In genomic region chr1:36740446-36740845, GRCh38 we compare ENCODE assay signal across 21 cellular contexts.
A peak's percentile ranks its signal among the peaks of the same experiment; 100 is the strongest.
DNase-seq lines count a peak whose midpoint lies in the region; ATAC-seq and TF ChIP-seq lines count a peak whose summit lies in the region.
"Had no signal": no experiment of that assay in that cellular context is flagged by ENCODE, and none has a peak within 500 bp of the region (broad histone marks: within the 10 kb centered on the region; RNA-seq: fewer than 3 reads in every experiment).

No MANE protein-coding gene starts in this region.

- no peaks in the 10 kb centered on the region for H3K79me2 ChIP-seq in H9 (ENCODE audit: insufficient read depth, low read length)

- H3K4me1 ChIP-seq in neuronal stem cell (ENCODE audit: control insufficient read depth in 2 of 2, insufficient read depth in 1 of 2, low read depth in 1 of 2, low read length in 2 of 2): peaks cover 0 to 13% of the 10 kb centered on the region in 2 donors
- H3K4me1 ChIP-seq in gastrocnemius medialis: no peaks in the 10 kb centered on the region
- H3K4me1 ChIP-seq in thyroid gland: no peaks in the 10 kb centered on the region
- no peaks in the 10 kb centered on the region for H3K4me1 ChIP-seq in effector memory CD4-positive, alpha-beta T cell (ENCODE audit: control insufficient read depth, insufficient read depth, low read length, poor library complexity, severe bottlenecking)
- H3K4me1 ChIP-seq in H9 (ENCODE audit: insufficient read depth, low read length): 0 out of 2 replicates have a peak, but pooled peaks cover 2% of the 10 kb centered on the region
- H3K4me1 ChIP-seq: A549, BE2C had no signal

- H4K91ac ChIP-seq in neuronal stem cell (ENCODE audit: low read depth, low read length, poor library complexity) (no peak overlapping the region), H9 (ENCODE audit: insufficient read length, low read depth, low read length) (no peak overlapping the region)

- H2BK120ac ChIP-seq in neuronal stem cell (ENCODE audit: low read depth, low read length): no peak overlapping the region
- H2BK120ac ChIP-seq in H9 (ENCODE audit: low read depth, low read length, poor library complexity, severe bottlenecking): no peak overlapping the region

- no peak overlapping the region for H3K27ac Mint-ChIP-seq in H9
- H3K27ac Mint-ChIP-seq: CD14-positive monocyte; CD4-positive, alpha-beta memory T cell had no signal

- TF ChIP-seq POLR2A in gastrocnemius medialis (IDR thresholded peaks at IDR 0.05) (no peak), thyroid gland (IDR thresholded peaks at IDR 0.05) (no peak)

- no peak overlapping the region for H3K56ac ChIP-seq in H9 (ENCODE audit: insufficient read length, low read depth, low read length)

- H3K23ac ChIP-seq in neuronal stem cell (ENCODE audit: low read depth, low read length, poor library complexity) (no peak overlapping the region), H9 (ENCODE audit: insufficient read length, low read depth, low read length) (no peak overlapping the region)

- H3K18ac ChIP-seq in neuronal stem cell (ENCODE audit: low read length) (no peak overlapping the region), H9 (ENCODE audit: insufficient read length, low read depth, low read length) (no peak overlapping the region)

- H3K4me1 Mint-ChIP-seq in H9: peaks cover 24 to 31% of the 10 kb centered on the region in 2 experiments
- H3K4me1 Mint-ChIP-seq: CD14-positive monocyte; CD4-positive, alpha-beta memory T cell had no signal

- intact Hi-C loops in gastrocnemius medialis (cut with DNase I; ENCODE audit: low total_unique reads): no loop called here
- intact Hi-C loops in thyroid gland (cut with DNase I): no loop called here

- H2BK15ac ChIP-seq in neuronal stem cell (ENCODE audit: low read length): no peak overlapping the region
- H2BK15ac ChIP-seq in H9 (ENCODE audit: low read depth, low read length): no peak overlapping the region

- DNase-seq in NCI-H82 treated with DMSO at 0.1 percent for 48 hours (lab: John Stamatoyannopoulos, UW; ENCODE audit: unreplicated experiment) (peak; percentile 28), islet precursor cell (peak; percentile 26), neuronal stem cell (ENCODE audit: low spot score) (no peak), gastrocnemius medialis (no peak), thyroid gland (no peak), H9 (no peak)
- no peak for DNase-seq in effector memory CD4-positive, alpha-beta T cell
- DNase-seq: 8988T; ACHN; AML-193; BE2C; Calu3; CD4-positive, alpha-beta memory T cell; COR-L47; DMS53; DMS79 treated with DMSO at 0.1 percent for 48 hours; GOT3; HCEC 1CT had no signal

- no peak overlapping the region for H2AFZ ChIP-seq in neuronal stem cell (ENCODE audit: low read length)
- no peak overlapping the region for H2AFZ ChIP-seq in H9 (ENCODE audit: low read length)

- H2BK12ac ChIP-seq in neuronal stem cell (ENCODE audit: low read length) (no peak overlapping the region), H9 (ENCODE audit: insufficient read length, low read depth, low read length) (no peak overlapping the region)

- peaks cover 0 to 2% (median 0%) of the 10 kb centered on the region in 3 experiments; a peak in 1 of 7 replicates for H3K36me3 Mint-ChIP-seq in H9 (ENCODE audit: insufficient read depth in 1 of 3, low read depth in 3 of 3)
- H3K36me3 Mint-ChIP-seq: CD14-positive monocyte; CD4-positive, alpha-beta memory T cell had no signal

- no peak overlapping the region for H3T11ph ChIP-seq in H9 (ENCODE audit: low read length)

- H3K23me2 ChIP-seq in H9 (ENCODE audit: insufficient read length, low read depth, low read length, poor library complexity, severe bottlenecking): no peaks in the 10 kb centered on the region

- peaks cover 0 to 2% of the 10 kb centered on the region in 2 donors for H3K9me3 ChIP-seq in neuronal stem cell (replicated peaks in 1 of 2; ENCODE audit: control insufficient read depth in 2 of 2, insufficient read depth in 1 of 2, low read depth in 1 of 2, low read length in 2 of 2)
- no peaks in the 10 kb centered on the region for H3K9me3 ChIP-seq in gastrocnemius medialis
- no peaks in the 10 kb centered on the region for H3K9me3 ChIP-seq in thyroid gland
- no peaks in the 10 kb centered on the region for H3K9me3 ChIP-seq in effector memory CD4-positive, alpha-beta T cell (ENCODE audit: control insufficient read depth, low read length)
- no peaks in the 10 kb centered on the region for H3K9me3 ChIP-seq in H9 (ENCODE audit: control insufficient read depth, low read depth, low read length)
- H3K9me3 ChIP-seq: A549, BE2C had no signal

- H3K4me2 ChIP-seq in neuronal stem cell (ENCODE audit: insufficient read depth, low read length, poor library complexity, severe bottlenecking) (no peak overlapping the region), H9 (ENCODE audit: insufficient read depth, insufficient read length, low read length) (no peak overlapping the region)
- H3K4me2 ChIP-seq: A549 had no signal

- H4K8ac ChIP-seq in neuronal stem cell (ENCODE audit: low read depth, low read length): no peak overlapping the region
- no peak overlapping the region for H4K8ac ChIP-seq in H9 (replicated peaks; ENCODE audit: insufficient read length, low read depth, low read length)

- H3K79me1 ChIP-seq in neuronal stem cell (ENCODE audit: low read depth, low read length): no peaks in the 10 kb centered on the region
- H3K79me1 ChIP-seq in H9 (ENCODE audit: insufficient read depth, low read depth, low read length, poor library complexity, severe bottlenecking): no peaks in the 10 kb centered on the region

- H3K14ac ChIP-seq in neuronal stem cell (ENCODE audit: low read length) (no peak overlapping the region), H9 (ENCODE audit: insufficient read depth, low read length) (no peak overlapping the region)

- no peak overlapping the region for H4K5ac ChIP-seq in H9 (ENCODE audit: insufficient read length, low read depth, low read length)

- WGBS in neuronal stem cell (ENCODE audit: extremely low coverage in 2 of 2, insufficient read length in 2 of 2, insufficient replicate concordance in 1 of 2), 2 donors: no CpG with 5 or more reads among the region's 1 CpG
- 29% methylated on average over 1 of the region's 1 CpG; no CpG with 5 or more reads in 1 of the 2 donors for WGBS in thyroid gland, 2 donors
- no CpG with 5 or more reads among the region's 1 CpG for WGBS in H9 (ENCODE audit: extremely low coverage, insufficient read length, low lambda C conversion rate)

- H2BK20ac ChIP-seq in H9 (ENCODE audit: low read depth, low read length, poor library complexity, severe bottlenecking): no peak overlapping the region

- H3K36me3 ChIP-seq in neuronal stem cell (replicated peaks in 1 of 2; ENCODE audit: control insufficient read depth in 2 of 2, insufficient read depth in 2 of 2, low read length in 2 of 2) (no peaks in the 10 kb centered on the region), gastrocnemius medialis (no peaks in the 10 kb centered on the region), thyroid gland (no peaks in the 10 kb centered on the region)
- no peaks in the 10 kb centered on the region for H3K36me3 ChIP-seq in effector memory CD4-positive, alpha-beta T cell (ENCODE audit: control insufficient read depth, insufficient read depth, low read length)
- H3K36me3 ChIP-seq: BE2C; BLaER1 treated with 17β-estradiol and CSF1 and Interleukin-3, amounts not matched to agents 10 nM and 100 nM had no signal

- no peak overlapping the region for H3K4me3 Mint-ChIP-seq in H9
- H3K4me3 Mint-ChIP-seq: CD14-positive monocyte; CD4-positive, alpha-beta memory T cell had no signal

- H4K20me1 ChIP-seq in H9 (ENCODE audit: control insufficient read depth, insufficient read depth, insufficient read length): no peaks in the 10 kb centered on the region
- H4K20me1 ChIP-seq: BLaER1 treated with 17β-estradiol and CSF1 and Interleukin-3, amounts not matched to agents 10 nM and 100 nM had no signal

- H2BK5ac ChIP-seq in neuronal stem cell (ENCODE audit: low read length) (no peak overlapping the region), H9 (ENCODE audit: insufficient read length, low read length) (no peak overlapping the region)

- peaks cover 0 to 8% (median 0%) of the 10 kb centered on the region in 3 experiments for H3K27me3 ChIP-seq in neuronal stem cell (ENCODE audit: control insufficient read depth in 3 of 3, insufficient read depth in 3 of 3, low read depth in 1 of 3, low read length in 3 of 3)
- H3K27me3 ChIP-seq in gastrocnemius medialis: peaks cover 4 to 17% (median 7%) of the 10 kb centered on the region in 3 donors
- H3K27me3 ChIP-seq in thyroid gland: no peaks in the 10 kb centered on the region
- H3K27me3 ChIP-seq in effector memory CD4-positive, alpha-beta T cell (replicated peaks; ENCODE audit: control insufficient read depth, insufficient read depth, low read length, poor library complexity, severe bottlenecking): peaks cover 6% of the 10 kb centered on the region
- no peaks in the 10 kb centered on the region for H3K27me3 ChIP-seq in H9 (ENCODE audit: insufficient read depth, low read length)
- H3K27me3 ChIP-seq: BE2C had no signal

- in situ Hi-C loops in gastrocnemius medialis (cut with MboI; ENCODE audit: low sequenced_read_pairs in 4 of 4): no loop called here

- H3K4me3 ChIP-seq in neuronal stem cell (ENCODE audit: low read length in 2 of 2): no peak overlapping the region
- H3K4me3 ChIP-seq in gastrocnemius medialis: no peak overlapping the region
- no peak overlapping the region for H3K4me3 ChIP-seq in thyroid gland (replicated peaks in 1 of 3)
- H3K4me3 ChIP-seq in effector memory CD4-positive, alpha-beta T cell (ENCODE audit: insufficient read depth, low read depth, low read length, poor library complexity, severe bottlenecking): no peak overlapping the region
- H3K4me3 ChIP-seq: A549; BLaER1 treated with 17β-estradiol and CSF1 and Interleukin-3, amounts not matched to agents 10 nM and 100 nM had no signal

- ATAC-seq in gastrocnemius medialis: no peak
- ATAC-seq: A549 had no signal

- H3K27ac ChIP-seq in neuronal stem cell (replicated peaks; ENCODE audit: low read length): no peak overlapping the region
- no peak overlapping the region for H3K27ac ChIP-seq in gastrocnemius medialis
- no peak overlapping the region for H3K27ac ChIP-seq in thyroid gland
- no peak overlapping the region for H3K27ac ChIP-seq in effector memory CD4-positive, alpha-beta T cell (ENCODE audit: insufficient read depth, low read length, poor library complexity, severe bottlenecking)
- no peak overlapping the region for H3K27ac ChIP-seq in H9 (ENCODE audit: insufficient read length, low read depth, low read length)
- H3K27ac ChIP-seq: A549; BLaER1 treated with 17β-estradiol and CSF1 and Interleukin-3, amounts not matched to agents 10 nM and 100 nM had no signal

- H3K4ac ChIP-seq in neuronal stem cell (ENCODE audit: low read length): no peak overlapping the region
- H3K4ac ChIP-seq in H9 (ENCODE audit: low read depth, low read length): no peak overlapping the region

- TF ChIP-seq CTCF in gastrocnemius medialis (IDR thresholded peaks at IDR 0.05 in 4 of 5, conservative IDR thresholded peaks at IDR 0.05 in 1 of 5) (no peak), thyroid gland (IDR thresholded peaks at IDR 0.05) (no peak), H9 (conservative IDR thresholded peaks at IDR 0.05) (no peak)

- H3K9me3 Mint-ChIP-seq in H9: no peaks in the 10 kb centered on the region; a peak in 1 of 5 replicates

- H3K27me3 Mint-ChIP-seq in H9 (ENCODE audit: low read depth): peaks cover 2% of the 10 kb centered on the region; the same call in 1 of the 2 replicates

- H2AK5ac ChIP-seq in neuronal stem cell (ENCODE audit: low read depth, low read length) (peak overlapping the region; percentile 26), H9 (ENCODE audit: insufficient read length, low read length) (no peak overlapping the region)

- H3K9ac ChIP-seq in neuronal stem cell (ENCODE audit: low read depth, low read length, poor library complexity): no peak overlapping the region
- H3K9ac ChIP-seq in H9 (ENCODE audit: extremely low read depth, insufficient read length, low read length): no peak overlapping the region
- H3K9ac ChIP-seq: BLaER1 treated with 17β-estradiol and CSF1 and Interleukin-3, amounts not matched to agents 10 nM and 100 nM had no signal

Comparison
In these comparisons a context has a peak if more than half of its experiments do, and no peak if none do; other contexts are left out.
1. DNase-seq: peak in NCI-H82 treated with DMSO at 0.1 percent for 48 hours (single experiment) and islet precursor cell (single experiment); none in neuronal stem cell (single experiment), gastrocnemius medialis (0 of 2), thyroid gland (0 of 2), effector memory CD4-positive, alpha-beta T cell (0 of 3) and H9 (single experiment).